9 cellular contexts compared by ENCODE assay signal in the genomic region with DNA sequence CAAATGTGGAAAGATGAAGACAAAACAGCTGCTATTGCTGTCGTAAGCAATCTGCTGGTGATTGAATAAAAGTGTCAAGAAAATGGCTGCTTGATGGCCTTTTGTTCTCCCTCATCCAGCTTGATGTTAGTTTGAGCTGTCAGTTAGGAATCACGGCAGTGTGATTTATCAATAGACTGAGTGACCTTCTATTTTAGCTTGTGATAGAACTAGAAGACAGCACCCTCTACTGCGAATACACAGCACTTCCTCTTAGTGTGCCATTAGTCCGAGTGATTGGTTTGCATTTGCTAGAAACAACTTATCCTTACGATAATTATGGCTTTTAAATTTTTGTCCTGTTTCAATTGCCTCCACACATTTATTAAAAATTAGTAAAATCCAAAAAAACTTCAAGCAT.
DNase-seq lines count a peak whose midpoint lies in the region; ATAC-seq, FAIRE-seq and TF ChIP-seq lines count a peak whose summit lies in the region.
"Had no signal": no experiment of that assay in that cellular context is flagged by ENCODE, and none has a peak within 500 bp of the region (broad histone marks: within the 10 kb centered on the region; RNA-seq: fewer than 3 reads in every experiment).

No MANE protein-coding gene starts in this region.

- peak; percentile 5 for FAIRE-seq in GM12892 (lab: Jason Lieb, UNC)
- no peak for FAIRE-seq in pancreas (lab: Jason Lieb, UNC)

- TF ChIP-seq CTCF in astrocyte of the cerebellum (IDR thresholded peaks at IDR 0.05; ENCODE audit: low read depth, low read length, missing control alignments) (peak; percentile 50), nephron (IDR thresholded peaks at IDR 0.05; ENCODE audit: unreplicated experiment in 3 of 3) (peak; percentile 48 to 55 (median 54)), pancreas (IDR thresholded peaks at IDR 0.05) (no peak)

- no peak overlapping the region for H3K4me3 ChIP-seq in astrocyte of the cerebellum (ENCODE audit: low read depth, low read length)
- no peak overlapping the region for H3K4me3 ChIP-seq in pancreas

- H3K27ac Mint-ChIP-seq in nephron: no peak overlapping the region

- H3K27me3 Mint-ChIP-seq in nephron (ENCODE audit: low read depth): no peaks in the 10 kb centered on the region

- no peaks in the 10 kb centered on the region for H3K36me3 ChIP-seq in pancreas

- no peaks in the 10 kb centered on the region for H3K9me3 ChIP-seq in pancreas

- in situ Hi-C loops in astrocyte of the cerebellum (cut with HindIII; ENCODE audit: low sequenced_read_pairs): no loop called here

- H3K4me1 Mint-ChIP-seq in nephron: peaks cover 15% of the 10 kb centered on the region

- H3K36me3 Mint-ChIP-seq in nephron (ENCODE audit: low read depth): no peaks in the 10 kb centered on the region

- no peaks in the 10 kb centered on the region for H3K4me1 ChIP-seq in pancreas

- H3K27me3 ChIP-seq in pancreas: peaks cover 0 to 9% (median 0%) of the 10 kb centered on the region in 4 donors

- peak overlapping the region in 1 of 3 experiments; percentile 27 for H3K4me3 Mint-ChIP-seq in nephron

- intact Hi-C loops in pancreas (cut with DNase I): no loop called here

- ATAC-seq in HG02870 (IDR thresholded peaks at IDR 0.05; ENCODE audit: unreplicated experiment) (no peak), pancreas (no peak)

- 11 to 15% methylated on average over 5 of the region's 5 CpGs for whole genome bisulfite sequencing in pancreas, 2 donors

- TF ChIP-seq POLR2A in GM12892 (IDR thresholded peaks at IDR 0.05; ENCODE audit: low read depth, low read length): no peak

- DNase-seq in GM12892 (ENCODE audit: insufficient read length): no peak
- DNase-seq in NCI-H1417 treated with DMSO at 0.1 percent for 48 hours (lab: John Stamatoyannopoulos, UW): peak; percentile 36
- DNase-seq in astrocyte of the cerebellum (ENCODE audit: low read depth): no peak
- no peak for DNase-seq in amygdala (lab: John Stamatoyannopoulos, UW)
- DNase-seq in NCI-H2196 (lab: John Stamatoyannopoulos, UW; ENCODE audit: unreplicated experiment): no peak
- DNase-seq in pancreas: no peak
- DNase-seq: effector memory CD4-positive, alpha-beta T cell had no signal

- no peak overlapping the region for H3K27ac ChIP-seq in pancreas

- no peaks in the 10 kb centered on the region for H3K9me3 Mint-ChIP-seq in nephron

Comparison
In these comparisons a context has a peak if more than half of its experiments do, and no peak if none do; other contexts are left out.
1. CTCF ChIP-seq: peak in astrocyte of the cerebellum (single experiment) and nephron (3 of 3); none in pancreas (0 of 4).